8 cellular contexts compared by ENCODE assay signal in the genomic region with DNA sequence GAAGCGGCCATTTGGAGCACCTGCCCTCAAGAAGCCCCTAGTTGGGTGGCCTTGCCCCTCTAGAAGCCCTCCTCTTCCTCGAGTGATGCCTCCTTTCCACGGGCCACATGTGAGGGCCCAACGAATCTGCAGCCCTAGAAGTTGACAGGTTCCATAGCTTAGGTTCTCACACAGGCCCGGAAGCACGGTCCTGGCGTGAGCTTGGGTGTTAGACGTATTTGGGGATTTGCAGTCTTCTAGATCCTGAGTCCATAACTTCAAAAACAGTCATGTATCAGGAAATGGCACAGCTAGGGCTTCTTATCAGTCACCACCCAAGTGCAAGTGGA. TPM values are rescaled to one million over a fixed set of nuclear protein-coding genes. Genes with fewer than 3 reads are reported as not detected.
DNase-seq lines count a peak whose midpoint lies in the region; ATAC-seq and TF ChIP-seq lines count a peak whose summit lies in the region.

No MANE protein-coding gene starts in this region.

- H3F3A ChIP-seq in PC-3 (ENCODE audit: low read length, unreplicated experiment) = no peaks in the 10 kb centered on the region

- H3K4me3 ChIP-seq in GM12875 (ENCODE audit: low read depth, low read length) = peak overlapping the region; percentile 92
- peak overlapping the region; percentile 93 for H3K4me3 ChIP-seq in PC-3 (ENCODE audit: low read length)
- H3K4me3 ChIP-seq in parathyroid adenoma (ENCODE audit: low read depth, low read length) = peak overlapping the region; percentile 77

- peaks cover 16% of the 10 kb centered on the region for H3K4me1 ChIP-seq in PC-3 (ENCODE audit: insufficient read depth, low read length)
- peaks cover 16% of the 10 kb centered on the region for H3K4me1 ChIP-seq in parathyroid adenoma

- CTCF ChIA-PET in PC-3 (lab: Charles Lee) = no interaction called here

- no peak for DNase-seq in PC-3
- DNase-seq in epithelial cell of prostate (ENCODE audit: low read depth, low spot score) = no peak
- DNase-seq in SW 1271 (lab: John Stamatoyannopoulos, UW) = no peak
- DNase-seq in DMS153 (lab: John Stamatoyannopoulos, UW) = no peak
- no peak for DNase-seq in T1000 (lab: John Stamatoyannopoulos, UW)

- H3K4me2 ChIP-seq in PC-3 (ENCODE audit: low read length) (peak overlapping the region; percentile 79), parathyroid adenoma (ENCODE audit: low read length) (peak overlapping the region; percentile 93)

- no peaks in the 10 kb centered on the region for H4K20me1 ChIP-seq in PC-3 (ENCODE audit: low read length)

- H2AFZ ChIP-seq in PC-3 (ENCODE audit: low read length) (peak overlapping the region; percentile 80), parathyroid adenoma (peak overlapping the region; percentile 78)

- H3K36me3 ChIP-seq in PC-3 (ENCODE audit: low read depth, low read length) = no peaks in the 10 kb centered on the region
- H3K36me3 ChIP-seq in parathyroid adenoma (ENCODE audit: control insufficient read depth, insufficient read depth, low read length) = no peaks in the 10 kb centered on the region

- no TSS peak for BruUV-seq in PC-3 (replicated peaks; lab: Mats Ljungman, UMichigan)

- no peak overlapping the region for H3K27ac ChIP-seq in PC-3 (ENCODE audit: low read length)
- peak overlapping the region; percentile 77 for H3K27ac ChIP-seq in epithelial cell of prostate
- peak overlapping the region; percentile 97 for H3K27ac ChIP-seq in parathyroid adenoma

- H3K9me3 ChIP-seq in PC-3 (ENCODE audit: low read length) = no peaks in the 10 kb centered on the region
- no peaks in the 10 kb centered on the region for H3K9me3 ChIP-seq in parathyroid adenoma (ENCODE audit: control insufficient read depth, low read length)

- H3K9me2 ChIP-seq in PC-3 (replicated peaks; ENCODE audit: low read length) = no peaks in the 10 kb centered on the region

- no peak for TF ChIP-seq CTCF in GM12875 (IDR thresholded peaks at IDR 0.05; ENCODE audit: borderline replicate concordance, insufficient read depth, low read depth, low read length)
- no peak for TF ChIP-seq CTCF in PC-3 (conservative IDR thresholded peaks at IDR 0.05; ENCODE audit: low read depth, low read length)
- no peak for TF ChIP-seq CTCF in parathyroid adenoma (IDR thresholded peaks at IDR 0.05)

- 0 out of 2 replicates have a peak overlapping the region, but pooled peaks have one; percentile 99 for H3K9ac ChIP-seq in PC-3 (ENCODE audit: low read length)
- H3K9ac ChIP-seq in parathyroid adenoma = no peak overlapping the region

- peaks cover 60% of the 10 kb centered on the region for H3K79me2 ChIP-seq in PC-3 (ENCODE audit: low read length)
- peaks cover 10% of the 10 kb centered on the region for H3K79me2 ChIP-seq in parathyroid adenoma

- intact Hi-C loops in PC-3 (cut with micrococcal nuclease) = no loop called here

- ATAC-seq in PC-3 (no peak), HG03460 (IDR thresholded peaks at IDR 0.05; ENCODE audit: unreplicated experiment) (no peak)

- POLR2A ChIA-PET in PC-3 (lab: Charles Lee; ENCODE audit: unreplicated experiment) = no interaction called here

- H3K27me3 ChIP-seq in PC-3 (ENCODE audit: low read length) (no peaks in the 10 kb centered on the region), parathyroid adenoma (ENCODE audit: control insufficient read depth, insufficient read depth, low read length) (no peaks in the 10 kb centered on the region)

RNA-seq across cellular contexts. Expression of a gene that starts 0.4 kb away (rescaled TPM):
- total RNA-seq in PC-3 (2014; rRNA removed) = 17.7 and 18.8 TPM in 2 replicates
